13 cellular contexts compared by ENCODE assay signal in genomic region chr7:136359333-136359903, GRCh38.
A peak's percentile ranks its signal among the peaks of the same experiment; 100 is the strongest.
DNase-seq lines count a peak whose midpoint lies in the region; ATAC-seq lines count a peak whose summit lies in the region.
"Had no signal": no experiment of that assay in that cellular context is flagged by ENCODE, and none has a peak within 500 bp of the region (broad histone marks: within the 10 kb centered on the region; RNA-seq: fewer than 3 reads in every experiment).

No MANE protein-coding gene starts in this region.

- peaks cover 5% of the 10 kb centered on the region for H3K9me3 Mint-ChIP-seq in stimulated activated memory B cell treated with anti-CD40 and anti-IgM and Interleukin-4, amounts not matched to agents 10 μg/mL and 1 μg/mL and 100 μg/mL, for 72 hours

- peaks cover 18% of the 10 kb centered on the region for H3K4me1 Mint-ChIP-seq in stimulated activated memory B cell treated with anti-CD40 and anti-IgM and Interleukin-4, amounts not matched to agents 10 μg/mL and 1 μg/mL and 100 μg/mL, for 72 hours

- DNase-seq in T-helper 1 cell (no peak), DMS153 (lab: John Stamatoyannopoulos, UW) (no peak), amniotic stem cell (lab: John Stamatoyannopoulos, UW) (no peak), HPDE6-E6E7 (ENCODE audit: extremely low spot score) (no peak)
- DNase-seq: activated T-cell treated with anti-CD3 and anti-CD28 coated beads for 4 hours; mesendoderm; NCI-H2107; right cardiac atrium; stimulated activated CD8-positive, alpha-beta memory T cell treated with anti-CD3 and anti-CD28 coated beads, Interleukin-4, amount 100 ng/mL, for 48 hours had no signal

- H3K4me3 Mint-ChIP-seq in stimulated activated memory B cell treated with anti-CD40 and anti-IgM and Interleukin-4, amounts not matched to agents 10 μg/mL and 1 μg/mL and 100 μg/mL, for 72 hours: no peak overlapping the region

- H3K27me3 Mint-ChIP-seq in stimulated activated memory B cell treated with anti-CD40 and anti-IgM and Interleukin-4, amounts not matched to agents 10 μg/mL and 1 μg/mL and 100 μg/mL, for 72 hours: peaks cover 9% of the 10 kb centered on the region

- no peaks in the 10 kb centered on the region for H3K36me3 Mint-ChIP-seq in stimulated activated memory B cell treated with anti-CD40 and anti-IgM and Interleukin-4, amounts not matched to agents 10 μg/mL and 1 μg/mL and 100 μg/mL, for 72 hours

- H3K27ac Mint-ChIP-seq in stimulated activated memory B cell treated with anti-CD40 and anti-IgM and Interleukin-4, amounts not matched to agents 10 μg/mL and 1 μg/mL and 100 μg/mL, for 72 hours: no peak overlapping the region

- ATAC-seq in GM19043 (IDR thresholded peaks at IDR 0.05; ENCODE audit: low read depth, unreplicated experiment) (peak; percentile 88), HG02678 (IDR thresholded peaks at IDR 0.05; ENCODE audit: unreplicated experiment) (peak; percentile 93), HG03469 (IDR thresholded peaks at IDR 0.05; ENCODE audit: unreplicated experiment) (peak; percentile 97)
- peak; percentile 80 for ATAC-seq in stimulated activated memory B cell treated with anti-CD40 and anti-IgM and Interleukin-4, amounts not matched to agents 10 μg/mL and 1 μg/mL and 100 μg/mL, for 72 hours
- ATAC-seq: right cardiac atrium had no signal
